In the genomic region with DNA sequence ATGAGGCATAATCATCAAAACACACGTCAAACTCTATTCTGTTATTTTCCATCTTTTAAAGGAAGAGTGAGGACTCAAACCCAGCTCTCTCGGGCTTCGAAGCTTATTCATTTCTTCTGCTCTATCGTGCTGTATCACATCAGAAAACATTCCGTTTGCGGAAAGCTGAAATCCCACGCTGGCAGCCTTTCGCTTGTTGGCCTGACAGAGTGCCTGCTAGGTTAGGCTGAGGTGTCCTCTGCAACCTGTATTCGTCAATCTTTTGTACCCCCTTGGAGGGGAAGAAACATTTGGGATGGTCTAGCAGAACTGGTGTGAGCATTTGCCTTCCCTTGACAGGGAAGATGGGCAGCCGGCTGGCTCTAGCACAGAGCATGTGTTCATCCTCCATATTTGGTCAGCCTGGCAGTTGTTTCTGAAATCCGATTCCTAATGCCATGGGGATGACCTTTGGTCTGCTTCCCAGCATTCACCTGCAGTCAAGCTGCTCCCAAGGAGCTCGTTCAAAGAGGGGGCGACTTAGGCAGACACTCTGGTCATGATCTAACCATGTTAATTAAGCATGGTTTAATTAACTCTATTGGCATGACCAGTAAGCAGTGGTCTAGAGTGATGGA, we compare ENCODE assay signal across 1 cellular context.
TF ChIP-seq lines count a peak whose summit lies in the region.

No MANE protein-coding gene starts in this region.

TF ChIP-seq in HepG2, 621 proteins besides CTCF, POLR2A, EP300 and RAD21 (continued from another document and continues in another):
- TF ChIP-seq, protein P1, sequence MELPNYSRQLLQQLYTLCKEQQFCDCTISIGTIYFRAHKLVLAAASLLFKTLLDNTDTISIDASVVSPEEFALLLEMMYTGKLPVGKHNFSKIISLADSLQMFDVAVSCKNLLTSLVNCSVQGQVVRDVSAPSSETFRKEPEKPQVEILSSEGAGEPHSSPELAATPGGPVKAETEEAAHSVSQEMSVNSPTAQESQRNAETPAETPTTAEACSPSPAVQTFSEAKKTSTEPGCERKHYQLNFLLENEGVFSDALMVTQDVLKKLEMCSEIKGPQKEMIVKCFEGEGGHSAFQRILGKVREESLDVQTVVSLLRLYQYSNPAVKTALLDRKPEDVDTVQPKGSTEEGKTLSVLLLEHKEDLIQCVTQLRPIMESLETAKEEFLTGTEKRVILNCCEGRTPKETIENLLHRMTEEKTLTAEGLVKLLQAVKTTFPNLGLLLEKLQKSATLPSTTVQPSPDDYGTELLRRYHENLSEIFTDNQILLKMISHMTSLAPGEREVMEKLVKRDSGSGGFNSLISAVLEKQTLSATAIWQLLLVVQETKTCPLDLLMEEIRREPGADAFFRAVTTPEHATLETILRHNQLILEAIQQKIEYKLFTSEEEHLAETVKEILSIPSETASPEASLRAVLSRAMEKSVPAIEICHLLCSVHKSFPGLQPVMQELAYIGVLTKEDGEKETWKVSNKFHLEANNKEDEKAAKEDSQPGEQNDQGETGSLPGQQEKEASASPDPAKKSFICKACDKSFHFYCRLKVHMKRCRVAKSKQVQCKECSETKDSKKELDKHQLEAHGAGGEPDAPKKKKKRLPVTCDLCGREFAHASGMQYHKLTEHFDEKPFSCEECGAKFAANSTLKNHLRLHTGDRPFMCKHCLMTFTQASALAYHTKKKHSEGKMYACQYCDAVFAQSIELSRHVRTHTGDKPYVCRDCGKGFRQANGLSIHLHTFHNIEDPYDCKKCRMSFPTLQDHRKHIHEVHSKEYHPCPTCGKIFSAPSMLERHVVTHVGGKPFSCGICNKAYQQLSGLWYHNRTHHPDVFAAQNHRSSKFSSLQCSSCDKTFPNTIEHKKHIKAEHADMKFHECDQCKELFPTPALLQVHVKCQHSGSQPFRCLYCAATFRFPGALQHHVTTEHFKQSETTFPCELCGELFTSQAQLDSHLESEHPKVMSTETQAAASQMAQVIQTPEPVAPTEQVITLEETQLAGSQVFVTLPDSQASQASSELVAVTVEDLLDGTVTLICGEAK (IDR thresholded peaks at IDR 0.05): no peak
- TF ChIP-seq, protein P1 (CRISPR knock-in tag; IDR thresholded peaks at IDR 0.05): peak; percentile 43; the same call in 1 of the 2 replicates
- TF ChIP-seq AHR (CRISPR knock-in tag; IDR thresholded peaks at IDR 0.05): no peak
- no peak for TF ChIP-seq TAF15 (IDR thresholded peaks at IDR 0.05; ENCODE audit: low read depth, low read length, poor library complexity, severe bottlenecking)
- TF ChIP-seq MED1 (CRISPR knock-in tag; IDR thresholded peaks at IDR 0.05): peak; percentile 35; the same call in 1 of the 2 replicates
- TF ChIP-seq SOX5 (CRISPR knock-in tag; IDR thresholded peaks at IDR 0.05; ENCODE audit: borderline replicate concordance): peak; percentile 21; the same call in 1 of the 2 replicates
- TF ChIP-seq, protein P2, sequence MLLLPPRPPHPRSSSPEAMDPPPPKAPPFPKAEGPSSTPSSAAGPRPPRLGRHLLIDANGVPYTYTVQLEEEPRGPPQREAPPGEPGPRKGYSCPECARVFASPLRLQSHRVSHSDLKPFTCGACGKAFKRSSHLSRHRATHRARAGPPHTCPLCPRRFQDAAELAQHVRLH (CRISPR knock-in tag; IDR thresholded peaks at IDR 0.05; ENCODE audit: borderline replicate concordance, low read depth): peak; percentile 34; the same call in 1 of the 2 replicates
- peak; percentile 18; the same call in 1 of the 2 replicates for TF ChIP-seq FOXJ3 (CRISPR knock-in tag; IDR thresholded peaks at IDR 0.05; ENCODE audit: borderline replicate concordance)
- peak; percentile 49; the same call in 1 of the 2 replicates for TF ChIP-seq KAT8 (CRISPR knock-in tag; IDR thresholded peaks at IDR 0.05)
- TF ChIP-seq MTF2 (CRISPR knock-in tag; IDR thresholded peaks at IDR 0.05; ENCODE audit: borderline replicate concordance): no peak
- TF ChIP-seq RXRA (CRISPR knock-in tag; IDR thresholded peaks at IDR 0.05): peak; percentile 43; the same call in 1 of the 2 replicates
- TF ChIP-seq ZNF333 (CRISPR knock-in tag; IDR thresholded peaks at IDR 0.05; ENCODE audit: borderline replicate concordance): no peak
- TF ChIP-seq, protein P3, sequence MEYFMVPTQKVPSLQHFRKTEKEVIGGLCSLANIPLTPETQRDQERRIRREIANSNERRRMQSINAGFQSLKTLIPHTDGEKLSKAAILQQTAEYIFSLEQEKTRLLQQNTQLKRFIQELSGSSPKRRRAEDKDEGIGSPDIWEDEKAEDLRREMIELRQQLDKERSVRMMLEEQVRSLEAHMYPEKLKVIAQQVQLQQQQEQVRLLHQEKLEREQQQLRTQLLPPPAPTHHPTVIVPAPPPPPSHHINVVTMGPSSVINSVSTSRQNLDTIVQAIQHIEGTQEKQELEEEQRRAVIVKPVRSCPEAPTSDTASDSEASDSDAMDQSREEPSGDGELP (IDR thresholded peaks at IDR 0.05; ENCODE audit: borderline replicate concordance, low read depth): 0 out of 2 replicates have a peak, but pooled peaks have one; percentile 13
- TF ChIP-seq ZNF292 (CRISPR knock-in tag; IDR thresholded peaks at IDR 0.05; ENCODE audit: borderline replicate concordance, low read depth): peak; percentile 47; the same call in 1 of the 2 replicates
- TF ChIP-seq TARDBP (CRISPR knock-in tag; IDR thresholded peaks at IDR 0.05): peak; percentile 37; the same call in 1 of the 2 replicates
- no peak for TF ChIP-seq ZNF431 (CRISPR knock-in tag; IDR thresholded peaks at IDR 0.05; ENCODE audit: borderline replicate concordance, low read depth)
- TF ChIP-seq ZNF530 (CRISPR knock-in tag; IDR thresholded peaks at IDR 0.05; ENCODE audit: low read depth): no peak
- no peak for TF ChIP-seq ZNF547 (CRISPR knock-in tag; IDR thresholded peaks at IDR 0.05)
- TF ChIP-seq, protein P4, sequence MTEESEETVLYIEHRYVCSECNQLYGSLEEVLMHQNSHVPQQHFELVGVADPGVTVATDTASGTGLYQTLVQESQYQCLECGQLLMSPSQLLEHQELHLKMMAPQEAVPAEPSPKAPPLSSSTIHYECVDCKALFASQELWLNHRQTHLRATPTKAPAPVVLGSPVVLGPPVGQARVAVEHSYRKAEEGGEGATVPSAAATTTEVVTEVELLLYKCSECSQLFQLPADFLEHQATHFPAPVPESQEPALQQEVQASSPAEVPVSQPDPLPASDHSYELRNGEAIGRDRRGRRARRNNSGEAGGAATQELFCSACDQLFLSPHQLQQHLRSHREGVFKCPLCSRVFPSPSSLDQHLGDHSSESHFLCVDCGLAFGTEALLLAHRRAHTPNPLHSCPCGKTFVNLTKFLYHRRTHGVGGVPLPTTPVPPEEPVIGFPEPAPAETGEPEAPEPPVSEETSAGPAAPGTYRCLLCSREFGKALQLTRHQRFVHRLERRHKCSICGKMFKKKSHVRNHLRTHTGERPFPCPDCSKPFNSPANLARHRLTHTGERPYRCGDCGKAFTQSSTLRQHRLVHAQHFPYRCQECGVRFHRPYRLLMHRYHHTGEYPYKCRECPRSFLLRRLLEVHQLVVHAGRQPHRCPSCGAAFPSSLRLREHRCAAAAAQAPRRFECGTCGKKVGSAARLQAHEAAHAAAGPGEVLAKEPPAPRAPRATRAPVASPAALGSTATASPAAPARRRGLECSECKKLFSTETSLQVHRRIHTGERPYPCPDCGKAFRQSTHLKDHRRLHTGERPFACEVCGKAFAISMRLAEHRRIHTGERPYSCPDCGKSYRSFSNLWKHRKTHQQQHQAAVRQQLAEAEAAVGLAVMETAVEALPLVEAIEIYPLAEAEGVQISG (CRISPR knock-in tag; IDR thresholded peaks at IDR 0.05): 0 out of 2 replicates have a peak, but pooled peaks have one; percentile 44
- peak; percentile 49; the same call in 1 of the 2 replicates for TF ChIP-seq RFX1 (IDR thresholded peaks at IDR 0.05)
- TF ChIP-seq ASH2L (IDR thresholded peaks at IDR 0.05; ENCODE audit: insufficient read length, low read depth, low read length): peak; percentile 64
- TF ChIP-seq GABPB1 (CRISPR knock-in tag; IDR thresholded peaks at IDR 0.05): no peak
- TF ChIP-seq, protein P5, sequence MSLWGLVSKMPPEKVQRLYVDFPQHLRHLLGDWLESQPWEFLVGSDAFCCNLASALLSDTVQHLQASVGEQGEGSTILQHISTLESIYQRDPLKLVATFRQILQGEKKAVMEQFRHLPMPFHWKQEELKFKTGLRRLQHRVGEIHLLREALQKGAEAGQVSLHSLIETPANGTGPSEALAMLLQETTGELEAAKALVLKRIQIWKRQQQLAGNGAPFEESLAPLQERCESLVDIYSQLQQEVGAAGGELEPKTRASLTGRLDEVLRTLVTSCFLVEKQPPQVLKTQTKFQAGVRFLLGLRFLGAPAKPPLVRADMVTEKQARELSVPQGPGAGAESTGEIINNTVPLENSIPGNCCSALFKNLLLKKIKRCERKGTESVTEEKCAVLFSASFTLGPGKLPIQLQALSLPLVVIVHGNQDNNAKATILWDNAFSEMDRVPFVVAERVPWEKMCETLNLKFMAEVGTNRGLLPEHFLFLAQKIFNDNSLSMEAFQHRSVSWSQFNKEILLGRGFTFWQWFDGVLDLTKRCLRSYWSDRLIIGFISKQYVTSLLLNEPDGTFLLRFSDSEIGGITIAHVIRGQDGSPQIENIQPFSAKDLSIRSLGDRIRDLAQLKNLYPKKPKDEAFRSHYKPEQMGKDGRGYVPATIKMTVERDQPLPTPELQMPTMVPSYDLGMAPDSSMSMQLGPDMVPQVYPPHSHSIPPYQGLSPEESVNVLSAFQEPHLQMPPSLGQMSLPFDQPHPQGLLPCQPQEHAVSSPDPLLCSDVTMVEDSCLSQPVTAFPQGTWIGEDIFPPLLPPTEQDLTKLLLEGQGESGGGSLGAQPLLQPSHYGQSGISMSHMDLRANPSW (CRISPR knock-in tag; IDR thresholded peaks at IDR 0.05; ENCODE audit: borderline replicate concordance): no peak
- no peak for TF ChIP-seq ETV6 (CRISPR knock-in tag; conservative IDR thresholded peaks at IDR 0.05)
- TF ChIP-seq ZNF629 (CRISPR knock-in tag; conservative IDR thresholded peaks at IDR 0.05): 0 out of 2 replicates have a peak, but pooled peaks have one; percentile 13
- TF ChIP-seq SIX4 (CRISPR knock-in tag; IDR thresholded peaks at IDR 0.05): peak; percentile 97
- TF ChIP-seq, protein P6, sequence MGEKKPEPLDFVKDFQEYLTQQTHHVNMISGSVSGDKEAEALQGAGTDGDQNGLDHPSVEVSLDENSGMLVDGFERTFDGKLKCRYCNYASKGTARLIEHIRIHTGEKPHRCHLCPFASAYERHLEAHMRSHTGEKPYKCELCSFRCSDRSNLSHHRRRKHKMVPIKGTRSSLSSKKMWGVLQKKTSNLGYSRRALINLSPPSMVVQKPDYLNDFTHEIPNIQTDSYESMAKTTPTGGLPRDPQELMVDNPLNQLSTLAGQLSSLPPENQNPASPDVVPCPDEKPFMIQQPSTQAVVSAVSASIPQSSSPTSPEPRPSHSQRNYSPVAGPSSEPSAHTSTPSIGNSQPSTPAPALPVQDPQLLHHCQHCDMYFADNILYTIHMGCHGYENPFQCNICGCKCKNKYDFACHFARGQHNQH (CRISPR knock-in tag; IDR thresholded peaks at IDR 0.05): no peak
- TF ChIP-seq, protein P7, sequence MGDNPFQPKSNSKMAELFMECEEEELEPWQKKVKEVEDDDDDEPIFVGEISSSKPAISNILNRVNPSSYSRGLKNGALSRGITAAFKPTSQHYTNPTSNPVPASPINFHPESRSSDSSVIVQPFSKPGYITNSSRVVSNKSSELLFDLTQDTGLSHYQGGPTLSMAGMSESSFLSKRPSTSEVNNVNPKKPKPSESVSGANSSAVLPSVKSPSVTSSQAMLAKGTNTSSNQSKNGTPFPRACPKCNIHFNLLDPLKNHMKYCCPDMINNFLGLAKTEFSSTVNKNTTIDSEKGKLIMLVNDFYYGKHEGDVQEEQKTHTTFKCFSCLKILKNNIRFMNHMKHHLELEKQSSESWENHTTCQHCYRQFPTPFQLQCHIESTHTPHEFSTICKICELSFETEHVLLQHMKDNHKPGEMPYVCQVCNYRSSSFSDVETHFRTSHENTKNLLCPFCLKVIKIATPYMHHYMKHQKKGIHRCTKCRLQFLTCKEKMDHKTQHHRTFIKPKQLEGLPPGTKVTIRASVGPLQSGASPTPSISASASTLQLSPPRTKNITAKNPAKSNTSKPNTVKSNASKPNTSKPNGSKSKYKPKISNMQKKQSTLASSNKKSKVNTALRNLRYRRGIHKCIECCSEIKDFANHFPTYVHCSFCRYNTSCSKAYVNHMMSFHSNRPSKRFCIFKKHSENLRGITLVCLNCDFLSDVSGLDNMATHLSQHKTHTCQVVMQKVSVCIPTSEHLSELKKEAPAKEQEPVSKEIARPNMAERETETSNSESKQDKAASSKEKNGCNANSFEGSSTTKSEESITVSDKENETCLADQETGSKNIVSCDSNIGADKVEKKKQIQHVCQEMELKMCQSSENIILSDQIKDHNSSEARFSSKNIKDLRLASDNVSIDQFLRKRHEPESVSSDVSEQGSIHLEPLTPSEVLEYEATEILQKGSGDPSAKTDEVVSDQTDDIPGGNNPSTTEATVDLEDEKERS (CRISPR knock-in tag; IDR thresholded peaks at IDR 0.05): 0 out of 2 replicates have a peak, but pooled peaks have one; percentile 40
- TF ChIP-seq, protein P8, sequence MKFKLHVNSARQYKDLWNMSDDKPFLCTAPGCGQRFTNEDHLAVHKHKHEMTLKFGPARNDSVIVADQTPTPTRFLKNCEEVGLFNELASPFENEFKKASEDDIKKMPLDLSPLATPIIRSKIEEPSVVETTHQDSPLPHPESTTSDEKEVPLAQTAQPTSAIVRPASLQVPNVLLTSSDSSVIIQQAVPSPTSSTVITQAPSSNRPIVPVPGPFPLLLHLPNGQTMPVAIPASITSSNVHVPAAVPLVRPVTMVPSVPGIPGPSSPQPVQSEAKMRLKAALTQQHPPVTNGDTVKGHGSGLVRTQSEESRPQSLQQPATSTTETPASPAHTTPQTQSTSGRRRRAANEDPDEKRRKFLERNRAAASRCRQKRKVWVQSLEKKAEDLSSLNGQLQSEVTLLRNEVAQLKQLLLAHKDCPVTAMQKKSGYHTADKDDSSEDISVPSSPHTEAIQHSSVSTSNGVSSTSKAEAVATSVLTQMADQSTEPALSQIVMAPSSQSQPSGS (CRISPR knock-in tag; IDR thresholded peaks at IDR 0.05): 0 out of 2 replicates have a peak, but pooled peaks have one; percentile 13
